Comparison of ENCODE assay signal across 22 cellular contexts in genomic region chr2:184727813-184728212, GRCh38.
"Had no signal": no experiment of that assay in that cellular context is flagged by ENCODE, and none has a peak within 500 bp of the region (broad histone marks: within the 10 kb centered on the region; RNA-seq: fewer than 3 reads in every experiment).

No MANE protein-coding gene starts in this region.

- H3K4me1 ChIP-seq: foreskin keratinocyte, left ventricle myocardium inferior, lower lobe of right lung, pancreas, prostate gland, right lobe of liver, suprapubic skin, thyroid gland had no signal

- H3K27me3 Mint-ChIP-seq: type B pancreatic cell had no signal

- H3K27me3 ChIP-seq: foreskin keratinocyte, pancreas, right lobe of liver, suprapubic skin, thyroid gland had no signal

- DNase-seq: effector CD4-positive, alpha-beta T cell; endodermal cell; erythroblast; foreskin keratinocyte; kidney; left cardiac atrium; left ventricle myocardium inferior; lower lobe of right lung; mesenchymal stem cell; midbrain; occipital lobe; pancreas; right lobe of liver; stimulated activated CD4-positive, alpha-beta T cell treated with anti-CD3 and anti-CD28 coated beads, Interleukin-4, amount 100 ng/mL, for 1 hour; stimulated activated CD8-positive, alpha-beta memory T cell treated with anti-CD3 and anti-CD28 coated beads, Interleukin-4, amount 100 ng/mL, for 48 hours; stimulated activated naive CD8-positive, alpha-beta T cell treated with anti-CD3 and anti-CD28 coated beads, Interleukin-15, Interleukin-2, amounts not matched to agents 100 U/mL and 50 U/mL, for 24 hours; thyroid gland had no signal

- H3K9me3 ChIP-seq: lower lobe of right lung, pancreas, prostate gland, right lobe of liver, suprapubic skin, thyroid gland had no signal

- H3K4me3 ChIP-seq: left ventricle myocardium inferior, lower lobe of right lung, pancreas, prostate gland, right lobe of liver, suprapubic skin, thyroid gland had no signal

- ATAC-seq: foreskin keratinocyte; left cardiac atrium; lower lobe of right lung; pancreas; right lobe of liver; stimulated activated effector memory CD8-positive, alpha-beta T cell treated with anti-CD3 and anti-CD28 coated beads, Interleukin-12 subunit alpha, Interleukin-12 subunit beta, amount 100 ng/mL, for 72 hours; stimulated activated naive CD8-positive, alpha-beta T cell treated with anti-CD3 and anti-CD28 coated beads, Interleukin-15, Interleukin-2, amounts not matched to agents 100 U/mL and 50 U/mL, for 24 hours had no signal

- H3K36me3 ChIP-seq: left ventricle myocardium inferior, lower lobe of right lung, pancreas, prostate gland, right lobe of liver, suprapubic skin, thyroid gland had no signal

- H3K4me1 Mint-ChIP-seq: endodermal cell; nephron; stimulated activated effector memory CD8-positive, alpha-beta T cell treated with anti-CD3 and anti-CD28 coated beads, Interleukin-12 subunit alpha, Interleukin-12 subunit beta, amount 100 ng/mL, for 72 hours had no signal

- H3K4me3 Mint-ChIP-seq: endodermal cell; nephron; stimulated activated effector memory CD8-positive, alpha-beta T cell treated with anti-CD3 and anti-CD28 coated beads, Interleukin-12 subunit alpha, Interleukin-12 subunit beta, amount 100 ng/mL, for 72 hours; type B pancreatic cell had no signal

- H3K27ac Mint-ChIP-seq: endodermal cell; nephron; stimulated activated effector memory CD8-positive, alpha-beta T cell treated with anti-CD3 and anti-CD28 coated beads, Interleukin-12 subunit alpha, Interleukin-12 subunit beta, amount 100 ng/mL, for 72 hours; type B pancreatic cell had no signal

- H3K36me3 Mint-ChIP-seq: stimulated activated effector memory CD8-positive, alpha-beta T cell treated with anti-CD3 and anti-CD28 coated beads, Interleukin-12 subunit alpha, Interleukin-12 subunit beta, amount 100 ng/mL, for 72 hours; type B pancreatic cell had no signal

- H3K27ac ChIP-seq: foreskin keratinocyte, left ventricle myocardium inferior, lower lobe of right lung, pancreas, prostate gland, right lobe of liver, suprapubic skin, thyroid gland had no signal
